In genomic region chr2:115635440-115635839, GRCh38 we compare ENCODE assay signal across 21 cellular contexts.
"Had no signal": no experiment of that assay in that cellular context is flagged by ENCODE, and none has a peak within 500 bp of the region (broad histone marks: within the 10 kb centered on the region; RNA-seq: fewer than 3 reads in every experiment).

No MANE protein-coding gene starts in this region.

- H3K4me3 ChIP-seq: SJSA1, SK-N-MC had no signal

- H3K4me1 ChIP-seq: SJSA1 had no signal

- DNase-seq: KBM-7, MV-4-11, NCI-H1048, NCI-H1105, NCI-H1417, NCI-H1436 treated with DMSO at 0.1 percent for 48 hours, NCI-H1694, NCI-H187 treated with DMSO at 0.1 percent for 48 hours, NCI-H2081, NCI-H2107, NCI-H226, NCI-H446, NCI-H510A, NCI-H524 treated with DMSO at 0.1 percent for 48 hours, NCI-H69, NCI-H774, Right ventricle myocardium superior, RPMI8226, SIG-M5 had no signal

- H3K27me3 ChIP-seq: SJSA1 had no signal

- H3K27ac ChIP-seq: SJSA1, SK-N-MC had no signal

- H3K36me3 ChIP-seq: SJSA1 had no signal

- H3K9me3 ChIP-seq: SJSA1 had no signal
